9 cellular contexts compared by ENCODE assay signal in genomic region chr1:6497867-6498575, GRCh38. TPM values are rescaled to one million over a fixed set of nuclear protein-coding genes. Genes with fewer than 3 reads are reported as not detected.
A peak's percentile ranks its signal among the peaks of the same experiment; 100 is the strongest.
DNase-seq lines count a peak whose midpoint lies in the region; ATAC-seq and TF ChIP-seq lines count a peak whose summit lies in the region.
"Had no signal": no experiment of that assay in that cellular context is flagged by ENCODE, and none has a peak within 500 bp of the region (broad histone marks: within the 10 kb centered on the region; RNA-seq: fewer than 3 reads in every experiment).

No MANE protein-coding gene starts in this region.

- ATAC-seq in naive thymus-derived CD4-positive, alpha-beta T cell: no peak
- ATAC-seq in GM18520 (IDR thresholded peaks at IDR 0.05; ENCODE audit: unreplicated experiment): no peak

- in situ Hi-C loops in G401 (cut with HindIII; ENCODE audit: low sequenced_read_pairs): no loop called here

- no peak for DNase-seq in AG04450 (ENCODE audit: low read depth, low spot score)
- DNase-seq in Jurkat, Clone E6-1 (ENCODE audit: low read depth, low spot score): no peak
- no peak for DNase-seq in choroid plexus epithelial cell (ENCODE audit: low read depth)
- no peak for DNase-seq in naive thymus-derived CD4-positive, alpha-beta T cell
- DNase-seq in activated CD8-positive, alpha-beta memory T cell treated with anti-CD3 and anti-CD28 coated beads, Interleukin-2, amount 50 U/mL, for 4 hours: no peak
- no peak for DNase-seq in G401 (ENCODE audit: low spot score)
- DNase-seq in AML-193 (lab: John Stamatoyannopoulos, UW): no peak
- DNase-seq: foreskin melanocyte had no signal

- peaks cover 3% of the 10 kb centered on the region for H3K27me3 ChIP-seq in AG04450 (ENCODE audit: control insufficient read depth, insufficient read depth, low read length)
- no peaks in the 10 kb centered on the region for H3K27me3 ChIP-seq in naive thymus-derived CD4-positive, alpha-beta T cell (ENCODE audit: control insufficient read depth in 2 of 2, insufficient read depth in 2 of 2, low read length in 2 of 2)

- no peak overlapping the region for H3K27ac ChIP-seq in AG04450 (ENCODE audit: low read depth, low read length)
- peak overlapping the region; percentile 67 for H3K27ac ChIP-seq in naive thymus-derived CD4-positive, alpha-beta T cell (ENCODE audit: low read depth, low read length)

- no peaks in the 10 kb centered on the region; the same call in 1 of the 2 replicates for H3K9me3 ChIP-seq in AG04450 (ENCODE audit: control insufficient read depth, insufficient read depth, low read length)
- no peaks in the 10 kb centered on the region for H3K9me3 ChIP-seq in naive thymus-derived CD4-positive, alpha-beta T cell (ENCODE audit: control insufficient read depth in 2 of 3, low read length in 3 of 3)

- H3K4me3 ChIP-seq in AG04450 (ENCODE audit: low read depth, low read length) (peak overlapping the region; percentile 77), choroid plexus epithelial cell (ENCODE audit: low read depth, low read length) (peak overlapping the region; percentile 64)
- H3K4me3 ChIP-seq in Jurkat, Clone E6-1 (ENCODE audit: low read length): peak overlapping the region; percentile 59
- peak overlapping the region; percentile 54 for H3K4me3 ChIP-seq in naive thymus-derived CD4-positive, alpha-beta T cell (ENCODE audit: low read length)

- H3K27me3 Mint-ChIP-seq in naive thymus-derived CD4-positive, alpha-beta T cell: peaks cover 0 to 36% (median 4%) of the 10 kb centered on the region in 5 donors

- no peaks in the 10 kb centered on the region for H3K9me3 Mint-ChIP-seq in naive thymus-derived CD4-positive, alpha-beta T cell

- POLR2A ChIA-PET in AG04450 (lab: Yijun Ruan, JAX): interaction anchor here (0.6 kb wide), 1 partner anchor 48 kb away, joined by 3 read pairs; no protein-coding TSS in a partner anchor
- POLR2A ChIA-PET in naive thymus-derived CD4-positive, alpha-beta T cell (lab: Charles Lee): interaction anchor here (0.6 to 2.7 kb wide), 5 partner anchors 9 to 103 kb away, joined by 3 to 12 read pairs (median 6); partner anchors contain the start of genes NOL9 and TAS1R1

- TF ChIP-seq CTCF in AG04450 (IDR thresholded peaks at IDR 0.05; ENCODE audit: low read depth, low read length): no peak
- TF ChIP-seq CTCF in choroid plexus epithelial cell (conservative IDR thresholded peaks at IDR 0.05; ENCODE audit: low read depth, low read length): no peak

- no peaks in the 10 kb centered on the region for H3K36me3 Mint-ChIP-seq in naive thymus-derived CD4-positive, alpha-beta T cell

- H3K4me3 Mint-ChIP-seq in naive thymus-derived CD4-positive, alpha-beta T cell: peak overlapping the region; percentile 77 to 86 (median 82)

- H3K36me3 ChIP-seq in naive thymus-derived CD4-positive, alpha-beta T cell (ENCODE audit: control insufficient read depth in 2 of 3, insufficient read depth in 3 of 3, low read length in 3 of 3): no peaks in the 10 kb centered on the region

- CTCF ChIA-PET in AG04450 (lab: Charles Lee): interaction anchor here (1.2 to 2.4 kb wide), 2 partner anchors 8 to 12 kb away, joined by 6 to 16 read pairs; no protein-coding TSS in a partner anchor
- CTCF ChIA-PET in naive thymus-derived CD4-positive, alpha-beta T cell (lab: Charles Lee): interaction anchor here (0.6 kb wide), 1 partner anchor 56 kb away, joined by 3 read pairs; the partner anchor contains the start of gene NOL9

- peaks cover 12 to 41% (median 28%) of the 10 kb centered on the region in 7 donors for H3K4me1 Mint-ChIP-seq in naive thymus-derived CD4-positive, alpha-beta T cell

- intact Hi-C loops in naive thymus-derived CD4-positive, alpha-beta T cell (cut with micrococcal nuclease): no loop called here

- peaks cover 4 to 24% of the 10 kb centered on the region in 2 donors for H3K4me1 ChIP-seq in naive thymus-derived CD4-positive, alpha-beta T cell (ENCODE audit: control insufficient read depth in 2 of 2, insufficient read depth in 2 of 2, low read length in 2 of 2)

- peak overlapping the region in 7 of 9 donors; percentile 43 to 80 (median 72) for H3K27ac Mint-ChIP-seq in naive thymus-derived CD4-positive, alpha-beta T cell

RNA-seq across cellular contexts. Expression of gene PLEKHG5, which starts 6.6 kb away (rescaled TPM):
- 4.2 and 5.4 TPM in 2 replicates for polyA plus RNA-seq in AG04450 (2011; rRNA removed)
- 4.5 and 5.0 TPM in 2 replicates for polyA minus RNA-seq in AG04450 (2011; rRNA and poly(A)+ RNA removed)
- 3.3 TPM for polyA plus RNA-seq in Jurkat, Clone E6-1 (2012; ENCODE audit: insufficient read depth, insufficient read length)
- 10 to 100 TPM in 3 of 5 experiments, 1 to 10 TPM in 2; 2.2 to 15.6 (median 11.7) TPM for total RNA-seq in naive thymus-derived CD4-positive, alpha-beta T cell
- polyA plus RNA-seq in naive thymus-derived CD4-positive, alpha-beta T cell: 1 to 10 TPM in 1 of 2 donors, not detected in 1; 2.0 TPM
- 8.2 and 8.6 TPM in 2 replicates for total RNA-seq in G401 (2014; rRNA removed; shearing (Covaris generic))

RNA-seq across cellular contexts. Expression of gene TNFRSF25, which starts 32.0 kb away (rescaled TPM):
- 2.7 and 3.3 TPM in 2 replicates for polyA plus RNA-seq in AG04450 (2011; rRNA removed)
- polyA minus RNA-seq in AG04450 (2011; rRNA and poly(A)+ RNA removed): 1.5 and 2.4 TPM in 2 replicates
- 1.8 TPM for polyA plus RNA-seq in Jurkat, Clone E6-1 (2012; ENCODE audit: insufficient read depth, insufficient read length)
- total RNA-seq in naive thymus-derived CD4-positive, alpha-beta T cell: 100 to 1,000 TPM; 151 to 352 (median 179) TPM
- polyA plus RNA-seq in naive thymus-derived CD4-positive, alpha-beta T cell: 10 to 100 TPM; 17.3 to 40.5 TPM
- total RNA-seq in G401 (2014; rRNA removed; shearing (Covaris generic)): 4.9 and 6.1 TPM in 2 replicates

RNA-seq across cellular contexts. Expression of gene NOL9, which starts 56.3 kb away (rescaled TPM):
- 17.9 and 23.6 TPM in 2 replicates for polyA plus RNA-seq in AG04450 (2011; rRNA removed)
- 23.0 and 31.2 TPM in 2 replicates for polyA minus RNA-seq in AG04450 (2011; rRNA and poly(A)+ RNA removed)
- 7.2 TPM for polyA plus RNA-seq in Jurkat, Clone E6-1 (2012; ENCODE audit: insufficient read depth, insufficient read length)
- 10 to 100 TPM; 54.2 to 80.6 (median 73.8) TPM for total RNA-seq in naive thymus-derived CD4-positive, alpha-beta T cell
- polyA plus RNA-seq in naive thymus-derived CD4-positive, alpha-beta T cell: 10 to 100 TPM; 13.4 to 29.8 TPM
- total RNA-seq in G401 (2014; rRNA removed; shearing (Covaris generic)): 26.1 and 33.9 TPM in 2 replicates

RNA-seq across cellular contexts. Expression of gene TAS1R1, which starts 57.1 kb away (rescaled TPM):
- 0.05 TPM in 2 replicates for polyA plus RNA-seq in AG04450 (2011; rRNA removed)
- not detected in 2 replicates for polyA minus RNA-seq in AG04450 (2011; rRNA and poly(A)+ RNA removed)
- not detected for polyA plus RNA-seq in Jurkat, Clone E6-1 (2012; ENCODE audit: insufficient read depth, insufficient read length)
- total RNA-seq in naive thymus-derived CD4-positive, alpha-beta T cell: not detected
- not detected for polyA plus RNA-seq in naive thymus-derived CD4-positive, alpha-beta T cell
- total RNA-seq in G401 (2014; rRNA removed; shearing (Covaris generic)): not detected in 2 replicates

Comparison
In these comparisons a context has a peak if more than half of its experiments do, and no peak if none do; other contexts are left out.
1. RNA of gene TNFRSF25, which starts 32.0 kb away (total RNA-seq): 151 to 352 TPM in naive thymus-derived CD4-positive, alpha-beta T cell; 4.9 to 6.1 TPM in G401; every median in the first group is over 10 times any median in the second.
2. Peak in every context shown above with its lines, with median percentiles within 50 percentile points of each other: H3K4me3 ChIP-seq.